ENCODE assay signal across 18 cellular contexts in the genomic region with DNA sequence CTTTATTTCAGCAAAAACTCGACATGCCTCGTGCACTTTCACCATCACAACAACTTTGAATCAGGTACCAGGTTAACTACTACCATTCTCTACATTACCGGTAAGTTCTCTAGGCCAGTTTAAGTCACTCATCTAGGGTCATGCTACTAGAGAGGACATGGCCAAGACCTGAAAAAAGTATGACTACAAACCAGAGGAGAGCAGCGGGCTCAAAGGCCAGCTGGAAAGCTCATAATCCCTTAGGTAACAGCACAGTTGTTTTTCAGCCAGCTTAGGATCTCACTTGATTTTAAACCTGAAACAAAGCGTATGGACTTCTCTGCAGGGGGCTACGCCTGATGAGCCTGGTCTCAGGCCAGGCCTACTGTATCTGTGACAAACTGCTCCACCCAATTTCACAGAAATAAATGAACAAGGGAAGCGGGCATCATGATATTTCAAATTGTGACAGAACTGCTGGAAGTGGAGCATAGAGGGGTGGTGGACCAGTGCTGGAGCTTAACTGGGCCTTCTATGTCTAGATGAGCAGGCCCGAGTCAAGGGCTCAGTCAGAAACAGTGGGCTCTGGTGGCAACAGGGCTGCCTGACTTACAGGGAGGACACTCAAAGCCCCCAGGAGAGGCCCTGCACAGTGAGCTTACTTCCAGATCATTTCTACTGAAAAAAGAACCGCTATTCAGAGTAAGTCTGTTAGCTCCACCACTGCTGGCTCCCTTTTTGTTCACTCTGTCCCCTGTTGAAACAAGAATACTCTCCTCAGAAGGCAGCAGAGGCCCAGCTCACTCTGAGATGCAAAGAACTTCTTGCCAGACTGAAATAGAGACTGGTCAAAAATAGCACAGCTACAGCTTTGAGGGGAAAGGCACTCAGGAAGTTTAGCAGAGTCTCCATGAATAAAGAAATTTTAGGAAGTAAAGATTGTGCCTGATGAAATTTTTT. TPM values are rescaled to one million over a fixed set of nuclear protein-coding genes. Genes with fewer than 3 reads are reported as not detected.
DNase-seq lines count a peak whose midpoint lies in the region; ATAC-seq, FAIRE-seq and TF ChIP-seq lines count a peak whose summit lies in the region.
"Had no signal": no experiment of that assay in that cellular context is flagged by ENCODE, and none has a peak within 500 bp of the region (broad histone marks: within the 10 kb centered on the region; RNA-seq: fewer than 3 reads in every experiment).

No MANE protein-coding gene starts in this region.

- H3K9me3 Mint-ChIP-seq in CD4-positive, CD25-positive, alpha-beta regulatory T cell: no peaks in the 10 kb centered on the region
- H3K9me3 Mint-ChIP-seq in activated T-helper 17 cell treated with anti-CD3 and anti-CD28 coated beads, Interleukin-2, amount 50 U/mL, for 72 hours: no peaks in the 10 kb centered on the region
- no peaks in the 10 kb centered on the region for H3K9me3 Mint-ChIP-seq in effector memory CD8-positive, alpha-beta T cell
- H3K9me3 Mint-ChIP-seq: natural killer cell treated with Interleukin-12 subunit alpha and Interleukin-12 subunit beta and Interleukin-15 and Interleukin-18, amount 100 ng/mL, for 72 hours had no signal

- H3K4me3 Mint-ChIP-seq in CD4-positive, CD25-positive, alpha-beta regulatory T cell: peak overlapping the region in 1 of 4 donors; percentile 21
- H3K4me3 Mint-ChIP-seq in activated T-helper 17 cell treated with anti-CD3 and anti-CD28 coated beads, Interleukin-2, amount 50 U/mL, for 72 hours: no peak overlapping the region
- H3K4me3 Mint-ChIP-seq in effector memory CD8-positive, alpha-beta T cell: no peak overlapping the region
- H3K4me3 Mint-ChIP-seq: natural killer cell treated with Interleukin-12 subunit alpha and Interleukin-12 subunit beta and Interleukin-15 and Interleukin-18, amount 100 ng/mL, for 72 hours; T-helper 17 cell had no signal

- H3K27me3 Mint-ChIP-seq in CD4-positive, CD25-positive, alpha-beta regulatory T cell: no peaks in the 10 kb centered on the region
- no peaks in the 10 kb centered on the region for H3K27me3 Mint-ChIP-seq in activated T-helper 17 cell treated with anti-CD3 and anti-CD28 coated beads, Interleukin-2, amount 50 U/mL, for 72 hours
- no peaks in the 10 kb centered on the region for H3K27me3 Mint-ChIP-seq in effector memory CD8-positive, alpha-beta T cell
- H3K27me3 Mint-ChIP-seq: T-helper 17 cell had no signal

- no peaks in the 10 kb centered on the region for H3K9me3 ChIP-seq in CD4-positive, CD25-positive, alpha-beta regulatory T cell (ENCODE audit: control insufficient read depth in 2 of 2, low read length in 2 of 2)
- H3K9me3 ChIP-seq in right atrium auricular region: no peaks in the 10 kb centered on the region
- H3K9me3 ChIP-seq in psoas muscle: no peaks in the 10 kb centered on the region
- H3K9me3 ChIP-seq: colonic mucosa, spleen had no signal

- WGBS in psoas muscle, 3 donors: 29 to 42% (median 29%) methylated on average over 9 of the region's 9 CpGs

- no peak overlapping the region for H3K27ac ChIP-seq in CD4-positive, CD25-positive, alpha-beta regulatory T cell (ENCODE audit: insufficient read depth, low read length, poor library complexity, severe bottlenecking)
- H3K27ac ChIP-seq in right atrium auricular region (peak overlapping the region; percentile 76 to 79), psoas muscle (peak overlapping the region; percentile 84)
- H3K27ac ChIP-seq: spleen had no signal

- TF ChIP-seq CTCF in right atrium auricular region (IDR thresholded peaks at IDR 0.05): no peak
- no peak for TF ChIP-seq CTCF in psoas muscle (IDR thresholded peaks at IDR 0.05)

- no peaks in the 10 kb centered on the region for H3K27me3 ChIP-seq in CD4-positive, CD25-positive, alpha-beta regulatory T cell (ENCODE audit: control insufficient read depth, insufficient read depth, low read length)
- H3K27me3 ChIP-seq in right atrium auricular region: no peaks in the 10 kb centered on the region
- H3K27me3 ChIP-seq in psoas muscle (ENCODE audit: insufficient read depth in 3 of 3, low read length in 2 of 3): no peaks in the 10 kb centered on the region
- H3K27me3 ChIP-seq: colonic mucosa, spleen had no signal

- peak overlapping the region in 2 of 3 donors; percentile 16 to 57 for H3K27ac Mint-ChIP-seq in CD4-positive, CD25-positive, alpha-beta regulatory T cell
- H3K27ac Mint-ChIP-seq in activated T-helper 17 cell treated with anti-CD3 and anti-CD28 coated beads, Interleukin-2, amount 50 U/mL, for 72 hours: peak overlapping the region; percentile 80
- no peak overlapping the region for H3K27ac Mint-ChIP-seq in effector memory CD8-positive, alpha-beta T cell
- H3K27ac Mint-ChIP-seq: natural killer cell treated with Interleukin-12 subunit alpha and Interleukin-12 subunit beta and Interleukin-15 and Interleukin-18, amount 100 ng/mL, for 72 hours had no signal

- no peak for ATAC-seq in CD4-positive, CD25-positive, alpha-beta regulatory T cell (ENCODE audit: low read depth in 2 of 2)
- no peak for ATAC-seq in activated T-helper 17 cell treated with anti-CD3 and anti-CD28 coated beads, Interleukin-2, amount 50 U/mL, for 72 hours (replicated peaks)
- ATAC-seq in psoas muscle (peak; percentile 51 to 77 (median 60)), HG02678 (IDR thresholded peaks at IDR 0.05; ENCODE audit: unreplicated experiment) (no peak), GM21528 (IDR thresholded peaks at IDR 0.05; ENCODE audit: low FRiP score, unreplicated experiment) (no peak)
- ATAC-seq in effector memory CD8-positive, alpha-beta T cell (replicated peaks): no peak
- ATAC-seq: natural killer cell treated with Interleukin-12 subunit alpha and Interleukin-12 subunit beta and Interleukin-15 and Interleukin-18, amount 100 ng/mL, for 72 hours; T-helper 17 cell had no signal

- H3K36me3 Mint-ChIP-seq in CD4-positive, CD25-positive, alpha-beta regulatory T cell: peaks cover 31% of the 10 kb centered on the region
- peaks cover 99% of the 10 kb centered on the region for H3K36me3 Mint-ChIP-seq in activated T-helper 17 cell treated with anti-CD3 and anti-CD28 coated beads, Interleukin-2, amount 50 U/mL, for 72 hours (ENCODE audit: low read depth)
- H3K36me3 Mint-ChIP-seq in effector memory CD8-positive, alpha-beta T cell (ENCODE audit: insufficient read depth): peaks cover 13% of the 10 kb centered on the region

- intact Hi-C loops in psoas muscle (cut with DNase I): loop anchor here (2.0 to 5.0 kb wide), 2 partner anchors 39 to 45 kb away; no protein-coding TSS in a partner anchor

- H3K36me3 ChIP-seq in CD4-positive, CD25-positive, alpha-beta regulatory T cell (ENCODE audit: control insufficient read depth, insufficient read depth, low read length): peaks cover 75% of the 10 kb centered on the region
- peaks cover 7% of the 10 kb centered on the region for H3K36me3 ChIP-seq in right atrium auricular region
- peaks cover 0 to 14% of the 10 kb centered on the region in 2 donors for H3K36me3 ChIP-seq in psoas muscle (ENCODE audit: insufficient read depth in 1 of 2, low read depth in 1 of 2)
- H3K36me3 ChIP-seq: colonic mucosa, spleen had no signal

- no peak for FAIRE-seq in HTR-8/SVneo (lab: Jason Lieb, UNC)
- FAIRE-seq: urothelium cell line had no signal

- no peak overlapping the region for H3K4me3 ChIP-seq in CD4-positive, CD25-positive, alpha-beta regulatory T cell (ENCODE audit: low read depth, low read length)
- H3K4me3 ChIP-seq in right atrium auricular region: no peak overlapping the region
- H3K4me3 ChIP-seq in psoas muscle: peak overlapping the region; percentile 23
- H3K4me3 ChIP-seq: colonic mucosa, spleen had no signal

- DNase-seq in CD4-positive, CD25-positive, alpha-beta regulatory T cell: no peak
- no peak for DNase-seq in right atrium auricular region (ENCODE audit: low spot score)
- DNase-seq in psoas muscle: no peak
- DNase-seq in HTR-8/SVneo (ENCODE audit: insufficient read length, low spot score): no peak
- DNase-seq in effector memory CD8-positive, alpha-beta T cell: no peak
- DNase-seq: activated CD8-positive, alpha-beta memory T cell treated with anti-CD3 and anti-CD28 coated beads for 24 hours; activated naive CD4-positive, alpha-beta T cell treated with anti-CD3 and anti-CD28 coated beads, Interleukin-2, amount 50 U/mL, for 16 hours; colonic mucosa; islet precursor cell; NCI-H1436; RPMI8226; spleen; T-helper 17 cell had no signal

- no peaks in the 10 kb centered on the region for H3K4me1 ChIP-seq in CD4-positive, CD25-positive, alpha-beta regulatory T cell (ENCODE audit: control insufficient read depth, insufficient read depth, low read length, poor library complexity, severe bottlenecking)
- peaks cover 0 to 78% of the 10 kb centered on the region in 2 donors for H3K4me1 ChIP-seq in right atrium auricular region
- peaks cover 88% of the 10 kb centered on the region for H3K4me1 ChIP-seq in psoas muscle

- H3K4me1 Mint-ChIP-seq in CD4-positive, CD25-positive, alpha-beta regulatory T cell: peaks cover 9 to 60% (median 47%) of the 10 kb centered on the region in 4 donors
- H3K4me1 Mint-ChIP-seq in activated T-helper 17 cell treated with anti-CD3 and anti-CD28 coated beads, Interleukin-2, amount 50 U/mL, for 72 hours: peaks cover 31% of the 10 kb centered on the region
- H3K4me1 Mint-ChIP-seq in effector memory CD8-positive, alpha-beta T cell (ENCODE audit: low read depth in 2 of 2): peaks cover 15 to 31% of the 10 kb centered on the region in 2 donors

RNA-seq across cellular contexts. Expression of a gene that starts 47.0 kb away (rescaled TPM):
- total RNA-seq in CD4-positive, CD25-positive, alpha-beta regulatory T cell: 81.3 TPM
- 10 to 100 TPM; 46.7 to 67.6 (median 64.4) TPM for polyA plus RNA-seq in CD4-positive, CD25-positive, alpha-beta regulatory T cell
- total RNA-seq in activated T-helper 17 cell treated with anti-CD3 and anti-CD28 coated beads, Interleukin-2, amount 50 U/mL, for 72 hours: 10 to 100 TPM; 43.3 to 54.1 TPM
- total RNA-seq in right atrium auricular region: 100 to 1,000 TPM; 147 to 179 TPM
- 100 to 1,000 TPM in 1 of 4 donors, 10 to 100 TPM in 3; 41.1 to 119 (median 49.8) TPM for total RNA-seq in psoas muscle
- 10 to 100 TPM in 2 of 3 donors, 1 to 10 TPM in 1; 9.8 to 29.4 (median 29.0) TPM for polyA plus RNA-seq in psoas muscle

Comparison
In these comparisons a context has a peak if more than half of its experiments do, and no peak if none do; other contexts are left out.
1. ATAC-seq: peak in psoas muscle (4 of 4); none in CD4-positive, CD25-positive, alpha-beta regulatory T cell (0 of 2), activated T-helper 17 cell treated with anti-CD3 and anti-CD28 coated beads, Interleukin-2, amount 50 U/mL, for 72 hours (single experiment), effector memory CD8-positive, alpha-beta T cell (single experiment), HG02678 (single experiment) and GM21528 (single experiment).
2. H3K27ac Mint-ChIP-seq: peak in CD4-positive, CD25-positive, alpha-beta regulatory T cell (2 of 3) and activated T-helper 17 cell treated with anti-CD3 and anti-CD28 coated beads, Interleukin-2, amount 50 U/mL, for 72 hours (single experiment); none in effector memory CD8-positive, alpha-beta T cell (0 of 2).